In genomic region chr1:156054500-156055342, GRCh38 we compare ENCODE assay signal across 8 cellular contexts. TPM values are rescaled to one million over a fixed set of nuclear protein-coding genes. Genes with fewer than 3 reads are reported as not detected.
DNase-seq lines count a peak whose midpoint lies in the region; ATAC-seq, FAIRE-seq and TF ChIP-seq lines count a peak whose summit lies in the region.

LAMTOR2 (plus strand) TSS chr1:156054782; CDS start chr1:156054890, 108 bp downstream.

- CTCF ChIA-PET in Calu3 (lab: Charles Lee): interaction anchor here (2.4 kb wide), 1 partner anchor 12 kb away, joined by 10 read pairs; no protein-coding TSS in a partner anchor
- CTCF ChIA-PET in endothelial cell of umbilical vein (lab: Charles Lee): interaction anchor here (1.0 to 1.8 kb wide), 2 partner anchors 10 kb away, joined by 5 to 6 read pairs; no protein-coding TSS in a partner anchor

- no peaks in the 10 kb centered on the region for H3K9me1 ChIP-seq in endothelial cell of umbilical vein (replicated peaks; ENCODE audit: control insufficient read depth, extremely low read depth, insufficient read depth, low read length)

- dilution Hi-C loops in endothelial cell of umbilical vein (cut with MboI; ENCODE audit: extremely low pct_ligation_motif_present, low sequenced_read_pairs): no loop called here

- H3K4me1 ChIP-seq in OCI-LY3 (ENCODE audit: low read length) (peaks cover 12% of the 10 kb centered on the region), endothelial cell of umbilical vein (ENCODE audit: control insufficient read depth, extremely low read depth, insufficient read depth, low read length) (peaks cover 15% of the 10 kb centered on the region)

- TF ChIP-seq CTCF in Calu3 (IDR thresholded peaks at IDR 0.05; ENCODE audit: unreplicated experiment) (no peak), OCI-LY3 (IDR thresholded peaks at IDR 0.05; ENCODE audit: low read depth, low read length) (no peak), endothelial cell of umbilical vein (IDR thresholded peaks at IDR 0.05; ENCODE audit: extremely low read depth in 1 of 2, insufficient read depth in 1 of 2, low read depth in 1 of 2, low read length in 2 of 2) (no peak)

- peak within 1 kb of the TSS; percentile 91 for H3K27ac ChIP-seq in OCI-LY3 (ENCODE audit: low read length)
- H3K27ac ChIP-seq in endothelial cell of umbilical vein (ENCODE audit: insufficient read depth, low read depth, low read length): peak within 1 kb of the TSS; percentile 95

- peak; percentile 71 for ATAC-seq in GM21515 (IDR thresholded peaks at IDR 0.05; ENCODE audit: unreplicated experiment)

- H3K9me3 ChIP-seq in OCI-LY3 (ENCODE audit: insufficient read depth, low read length) (no peaks in the 10 kb centered on the region), endothelial cell of umbilical vein (replicated peaks; ENCODE audit: control insufficient read depth, insufficient read depth, low read length) (no peaks in the 10 kb centered on the region)

- peak within 1 kb of the TSS; percentile 89 for H2AFZ ChIP-seq in OCI-LY3 (ENCODE audit: low read depth, low read length)
- H2AFZ ChIP-seq in endothelial cell of umbilical vein (ENCODE audit: low read depth, low read length): peak within 1 kb of the TSS; percentile 80

- no peaks in the 10 kb centered on the region for H4K20me1 ChIP-seq in OCI-LY3 (ENCODE audit: insufficient read depth, low read length)
- no peaks in the 10 kb centered on the region for H4K20me1 ChIP-seq in endothelial cell of umbilical vein (replicated peaks; ENCODE audit: control insufficient read depth, extremely low read depth, insufficient read depth, low read length)

- peak within 1 kb of the TSS; percentile 80 for H3K27ac Mint-ChIP-seq in Calu3 (ENCODE audit: unreplicated experiment)

- H3K4me3 ChIP-seq in OCI-LY3 (ENCODE audit: low read length) (peak within 1 kb of the TSS; percentile 86), endothelial cell of umbilical vein (replicated peaks in 1 of 3; ENCODE audit: insufficient read depth in 1 of 3, low read depth in 1 of 3, low read length in 3 of 3) (peak within 1 kb of the TSS; percentile 57 to 78 (median 74))

- H3K4me2 ChIP-seq in OCI-LY3 (ENCODE audit: low read length): peak within 1 kb of the TSS; percentile 94
- peak within 1 kb of the TSS; percentile 97 for H3K4me2 ChIP-seq in endothelial cell of umbilical vein (ENCODE audit: insufficient read depth, low read length)

- H3K27me3 Mint-ChIP-seq in Calu3 (ENCODE audit: unreplicated experiment): no peaks in the 10 kb centered on the region

- BruUV-seq in Calu3 (replicated peaks; lab: Mats Ljungman, UMichigan): no TSS peak
- BruUV-seq in endothelial cell of umbilical vein (replicated peaks; lab: Mats Ljungman, UMichigan): no TSS peak

- peak within 1 kb of the TSS; percentile 96 for H3K9ac ChIP-seq in OCI-LY3 (ENCODE audit: low read length)
- H3K9ac ChIP-seq in endothelial cell of umbilical vein (replicated peaks; ENCODE audit: extremely low read depth, insufficient read depth, low read length): peak within 1 kb of the TSS; percentile 94

- peak within 1 kb of the TSS; percentile 99 for H3K4me3 Mint-ChIP-seq in Calu3 (ENCODE audit: low read depth, unreplicated experiment)

- H3K27me3 ChIP-seq in OCI-LY3 (ENCODE audit: low read depth, low read length) (no peaks in the 10 kb centered on the region), endothelial cell of umbilical vein (ENCODE audit: control insufficient read depth in 2 of 2, insufficient read depth in 2 of 2, low read length in 2 of 2) (no peaks in the 10 kb centered on the region)

- H3K4me1 Mint-ChIP-seq in Calu3 (ENCODE audit: low read depth, unreplicated experiment): peaks cover 33% of the 10 kb centered on the region

- H3K36me3 Mint-ChIP-seq in Calu3 (ENCODE audit: insufficient read depth, unreplicated experiment): peaks cover 69% of the 10 kb centered on the region

- H3K36me3 ChIP-seq in OCI-LY3 (replicated peaks; ENCODE audit: low read depth, low read length): peaks cover 3% of the 10 kb centered on the region
- H3K36me3 ChIP-seq in endothelial cell of umbilical vein (ENCODE audit: control insufficient read depth in 2 of 2, extremely low read depth in 1 of 2, insufficient read depth in 2 of 2, low read length in 2 of 2): peaks cover 0 to 3% of the 10 kb centered on the region in 2 experiments

- no peaks in the 10 kb centered on the region for H3K9me3 Mint-ChIP-seq in Calu3 (ENCODE audit: low read depth, unreplicated experiment)

- FAIRE-seq in endothelial cell of umbilical vein (lab: Jason Lieb, UNC): peak; percentile 97

- POLR2A ChIA-PET in endothelial cell of umbilical vein (lab: Charles Lee): no interaction called here

- intact Hi-C loops in Calu3 (cut with micrococcal nuclease; ENCODE audit: unreplicated experiment): no loop called here
- intact Hi-C loops in endothelial cell of umbilical vein (cut with micrococcal nuclease): loop anchor here (1.0 kb wide), 4 partner anchors 28 to 120 kb away; partner anchors contain the start of genes KHDC4 and MEX3A

- H3K79me2 ChIP-seq in OCI-LY3 (ENCODE audit: low read length) (peaks cover 21% of the 10 kb centered on the region), endothelial cell of umbilical vein (ENCODE audit: control insufficient read depth, insufficient read depth, low read length) (peaks cover 19% of the 10 kb centered on the region)

- TF ChIP-seq POLR2A in endothelial cell of umbilical vein (IDR thresholded peaks at IDR 0.05; ENCODE audit: low read depth, low read length): peak; percentile 78

- DNase-seq in Calu3 (peak; percentile 99), HuH-7 (ENCODE audit: low spot score) (peak; percentile 97), endothelial cell of umbilical vein (ENCODE audit: low read depth, low spot score) (peak; percentile 98), middle frontal gyrus (ENCODE audit: extremely low spot score, low spot score) (peak; percentile 98)
- peak; percentile 97 for DNase-seq in activated CD8-positive, alpha-beta memory T cell treated with anti-CD3 and anti-CD28 coated beads, Interleukin-2, amount 50 U/mL, for 48 hours
- DNase-seq in stimulated activated CD8-positive, alpha-beta memory T cell treated with anti-CD3 and anti-CD28 coated beads, Interleukin-2, amount 100 ng/mL, for 48 hours (ENCODE audit: low read depth in 2 of 2): peak; percentile 95 to 96

TF ChIP-seq in endothelial cell of umbilical vein, 7 proteins besides CTCF, POLR2A, EP300 and RAD21:
- TF ChIP-seq POLR2AphosphoS5 (IDR thresholded peaks at IDR 0.05; ENCODE audit: insufficient read depth, low read depth, low read length): peak; percentile 43
- TF ChIP-seq GATA2 (IDR thresholded peaks at IDR 0.05; ENCODE audit: insufficient read depth, insufficient read length, low read depth, low read length): no peak
- TF ChIP-seq JUN (IDR thresholded peaks at IDR 0.05; ENCODE audit: borderline replicate concordance, insufficient read depth, insufficient read length, low read depth): no peak
- TF ChIP-seq FOS (IDR thresholded peaks at IDR 0.05; ENCODE audit: borderline replicate concordance, insufficient read depth, low read length): no peak
- TF ChIP-seq, protein P1, sequence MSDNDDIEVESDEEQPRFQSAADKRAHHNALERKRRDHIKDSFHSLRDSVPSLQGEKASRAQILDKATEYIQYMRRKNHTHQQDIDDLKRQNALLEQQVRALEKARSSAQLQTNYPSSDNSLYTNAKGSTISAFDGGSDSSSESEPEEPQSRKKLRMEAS (IDR thresholded peaks at IDR 0.05; ENCODE audit: insufficient read depth, insufficient read length): peak; percentile 75
- no peak for TF ChIP-seq EZH2 (IDR thresholded peaks at IDR 0.05; ENCODE audit: borderline replicate concordance, low read depth, low read length, severe bottlenecking)
- peak; percentile 99 for TF ChIP-seq MYC (IDR thresholded peaks at IDR 0.05; ENCODE audit: low read depth, low read length)
TF ChIP-seq in endothelial cell of umbilical vein: peak in this region for 3.

RNA-seq across cellular contexts. Expression of gene LAMTOR2, which starts in this region (rescaled TPM):
- total RNA-seq in Calu3 (2022) (69.8 and 69.9 TPM in 2 replicates), endothelial cell of umbilical vein (77.7 and 80.3 TPM in 2 replicates)
- polyA plus RNA-seq in endothelial cell of umbilical vein: 136 and 145 TPM in 2 replicates
- polyA plus RNA-seq in endothelial cell of umbilical vein (2011; cell fraction: cytosol; rRNA removed): 127 and 134 TPM in 2 replicates
- polyA plus RNA-seq in endothelial cell of umbilical vein (2011; cell fraction: nucleus; rRNA removed): 26.3 and 33.6 TPM in 2 replicates
- 80.8 and 89.4 TPM in 2 replicates for polyA plus RNA-seq in endothelial cell of umbilical vein (2012)
- 34.9 and 36.8 TPM in 2 replicates for polyA minus RNA-seq in endothelial cell of umbilical vein
- 31.1 TPM for polyA minus RNA-seq in endothelial cell of umbilical vein (2011; cell fraction: cytosol; rRNA and poly(A)+ RNA removed)
- polyA minus RNA-seq in endothelial cell of umbilical vein (2011; cell fraction: nucleus; rRNA and poly(A)+ RNA removed): 5.2 and 7.0 TPM in 2 replicates

Comparison
In these comparisons a context has a peak if more than half of its experiments do, and no peak if none do; other contexts are left out.
1. Peak in every context shown above with its lines: DNase-seq, ATAC-seq, H3K4me3 ChIP-seq and H3K27ac ChIP-seq.